Comparison of ENCODE assay signal across 21 cellular contexts in the genomic region with DNA sequence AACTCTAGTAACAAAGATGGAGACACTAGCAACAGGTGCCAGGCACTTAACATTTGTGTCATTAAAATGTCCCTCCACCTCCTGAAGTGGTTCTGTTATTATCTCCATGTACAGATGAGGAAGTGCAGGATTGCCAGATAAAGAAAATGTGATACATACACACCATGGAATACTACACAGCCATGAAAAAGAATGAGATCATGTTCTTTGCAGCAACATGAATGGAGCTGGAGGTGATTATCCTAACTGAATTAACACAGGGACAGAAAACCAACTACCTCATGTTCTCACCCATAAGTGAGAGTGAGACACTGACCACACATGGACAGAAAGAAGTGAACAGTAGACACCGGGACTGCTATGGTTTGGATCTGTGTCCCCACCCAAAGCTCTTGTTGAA.
"Had no signal": no experiment of that assay in that cellular context is flagged by ENCODE, and none has a peak within 500 bp of the region (broad histone marks: within the 10 kb centered on the region; RNA-seq: fewer than 3 reads in every experiment).

No MANE protein-coding gene starts in this region.

- H3K4me3 Mint-ChIP-seq: naive thymus-derived CD4-positive, alpha-beta T cell; natural killer cell treated with Interleukin-12 subunit alpha and Interleukin-12 subunit beta and Interleukin-15 and Interleukin-18, amount 100 ng/mL, for 72 hours; stimulated activated naive B cell treated with anti-CD40 and anti-IgM and Interleukin-4, amounts not matched to agents 10 μg/mL and 1 μg/mL and 100 μg/mL, for 72 hours had no signal

- H3K36me3 Mint-ChIP-seq: natural killer cell treated with Interleukin-12 subunit alpha and Interleukin-12 subunit beta and Interleukin-15 and Interleukin-18, amount 100 ng/mL, for 72 hours had no signal

- H3K4me1 Mint-ChIP-seq: stimulated activated naive B cell treated with anti-CD40 and anti-IgM and Interleukin-4, amounts not matched to agents 10 μg/mL and 1 μg/mL and 100 μg/mL, for 72 hours had no signal

- H3K27ac Mint-ChIP-seq: naive thymus-derived CD4-positive, alpha-beta T cell; natural killer cell treated with Interleukin-12 subunit alpha and Interleukin-12 subunit beta and Interleukin-15 and Interleukin-18, amount 100 ng/mL, for 72 hours; progenitor cell of endocrine pancreas; stimulated activated naive B cell treated with anti-CD40 and anti-IgM and Interleukin-4, amounts not matched to agents 10 μg/mL and 1 μg/mL and 100 μg/mL, for 72 hours had no signal

- H3K9me3 Mint-ChIP-seq: natural killer cell treated with Interleukin-12 subunit alpha and Interleukin-12 subunit beta and Interleukin-15 and Interleukin-18, amount 100 ng/mL, for 72 hours had no signal

- DNase-seq: islet precursor cell; left ventricle myocardium inferior; mesendoderm; midbrain; mucosa of descending colon; naive thymus-derived CD4-positive, alpha-beta T cell; ovary; right lobe of liver; stimulated activated CD4-positive, alpha-beta T cell treated with anti-CD3 and anti-CD28 coated beads, Interleukin-12 subunit alpha, Interleukin-12 subunit beta, amount 100 ng/mL, for 4 hours; stimulated activated CD4-positive, alpha-beta T cell treated with anti-CD3 and anti-CD28 coated beads, Interleukin-15, amount 100 ng/mL, for 24 hours; stimulated activated CD4-positive, alpha-beta T cell treated with anti-CD3 and anti-CD28 coated beads, Interleukin-2, amount 100 ng/mL, for 24 hours; stimulated activated CD4-positive, alpha-beta T cell treated with anti-CD3 and anti-CD28 coated beads, Interleukin-4, amount 100 ng/mL, for 1 hour; stimulated activated naive B cell treated with anti-CD40 and anti-IgM and Interleukin-4, amounts not matched to agents 10 μg/mL and 1 μg/mL and 100 μg/mL, for 72 hours; stimulated activated naive CD8-positive, alpha-beta T cell treated with anti-CD3 and anti-CD28 coated beads, Interleukin-15, Interleukin-2, amounts not matched to agents 100 U/mL and 50 U/mL, for 24 hours; stomach; testis; thyroid gland; transverse colon; upper lobe of left lung had no signal

- ATAC-seq: mucosa of descending colon; naive thymus-derived CD4-positive, alpha-beta T cell; natural killer cell treated with Interleukin-12 subunit alpha and Interleukin-12 subunit beta and Interleukin-15 and Interleukin-18, amount 100 ng/mL, for 72 hours; right lobe of liver; stimulated activated naive B cell treated with anti-CD40 and anti-IgM and Interleukin-4, amounts not matched to agents 10 μg/mL and 1 μg/mL and 100 μg/mL, for 72 hours; stimulated activated naive CD8-positive, alpha-beta T cell treated with anti-CD3 and anti-CD28 coated beads, Interleukin-15, Interleukin-2, amounts not matched to agents 100 U/mL and 50 U/mL, for 24 hours had no signal

- H3K27me3 Mint-ChIP-seq: naive thymus-derived CD4-positive, alpha-beta T cell; natural killer cell treated with Interleukin-12 subunit alpha and Interleukin-12 subunit beta and Interleukin-15 and Interleukin-18, amount 100 ng/mL, for 72 hours; progenitor cell of endocrine pancreas; stimulated activated naive B cell treated with anti-CD40 and anti-IgM and Interleukin-4, amounts not matched to agents 10 μg/mL and 1 μg/mL and 100 μg/mL, for 72 hours had no signal
